In genomic region chr7:73770002-73770859, GRCh38 we compare ENCODE assay signal across 9 cellular contexts. TPM values are rescaled to one million over a fixed set of nuclear protein-coding genes. Genes with fewer than 3 reads are reported as not detected.
A peak's percentile ranks its signal among the peaks of the same experiment; 100 is the strongest.
DNase-seq lines count a peak whose midpoint lies in the region; ATAC-seq and TF ChIP-seq lines count a peak whose summit lies in the region.
"Had no signal": no experiment of that assay in that cellular context is flagged by ENCODE, and none has a peak within 500 bp of the region (broad histone marks: within the 10 kb centered on the region; RNA-seq: fewer than 3 reads in every experiment).

CLDN3 (minus strand) TSS chr7:73770270; CDS start chr7:73770049, 221 bp downstream.

- H3K4me3 Mint-ChIP-seq in WTC11 = peak within 1 kb of the TSS; percentile 79

- peaks cover 10% of the 10 kb centered on the region for H3K4me1 Mint-ChIP-seq in WTC11

- CTCF ChIA-PET in WTC11 (lab: Charles Lee) = interaction anchor here (0.6 to 3.4 kb wide), 9 partner anchors 30 to 257 kb away, joined by 3 to 22 read pairs (median 3); partner anchors contain the start of gene ABHD11

- H3K9me3 Mint-ChIP-seq in WTC11 = peaks cover 7% of the 10 kb centered on the region

- intact Hi-C loops in left ventricle myocardium superior (cut with micrococcal nuclease) (no loop called here), sciatic nerve (cut with DNase I) (no loop called here)

- H3K27me3 Mint-ChIP-seq in WTC11 (ENCODE audit: low read depth) = peaks cover 15% of the 10 kb centered on the region

- DNase-seq in DMS114 treated with DMSO at 0.1 percent for 48 hours (lab: John Stamatoyannopoulos, UW; ENCODE audit: unreplicated experiment) (peak; percentile 12), NCI-H1417 treated with DMSO at 0.1 percent for 48 hours (lab: John Stamatoyannopoulos, UW) (peak; percentile 77), WTC11 (ENCODE audit: low spot score) (peak; percentile 93), left ventricle myocardium superior (no peak), sciatic nerve (ENCODE audit: low spot score) (peak; percentile 49), H4 (ENCODE audit: low spot score) (no peak)

- TF ChIP-seq CTCF in WTC11 (IDR thresholded peaks at IDR 0.05) = no peak

- ATAC-seq in WTC11 (peak; percentile 89), left ventricle myocardium superior (peak; percentile 60), sciatic nerve (no peak), HG02938 (IDR thresholded peaks at IDR 0.05; ENCODE audit: unreplicated experiment) (no peak), HG03280 (IDR thresholded peaks at IDR 0.05; ENCODE audit: unreplicated experiment) (no peak)

- no peaks in the 10 kb centered on the region for H3K36me3 Mint-ChIP-seq in WTC11

- peak within 1 kb of the TSS; percentile 91 for H3K27ac Mint-ChIP-seq in WTC11

- POLR2A ChIA-PET in WTC11 (lab: Charles Lee) = interaction anchor here (0.6 to 2.6 kb wide), 8 partner anchors 8 to 403 kb away, joined by 3 to 25 read pairs (median 4); partner anchors contain the start of gene ABHD11

TF ChIP-seq in WTC11, 78 proteins besides CTCF, POLR2A, EP300 and RAD21 (continues in another document):
- TF ChIP-seq STAT6 (CRISPR knock-in tag; conservative IDR thresholded peaks at IDR 0.05; ENCODE audit: low read depth) = no peak
- peak; percentile 83 for TF ChIP-seq NFE2L1 (CRISPR knock-in tag; IDR thresholded peaks at IDR 0.05)
- no peak for TF ChIP-seq NFYB (CRISPR knock-in tag; conservative IDR thresholded peaks at IDR 0.05; ENCODE audit: low read depth)
- TF ChIP-seq SP1 (CRISPR knock-in tag; conservative IDR thresholded peaks at IDR 0.05) = peak; percentile 80
- peak; percentile 76 for TF ChIP-seq MYBL2 (CRISPR knock-in tag; IDR thresholded peaks at IDR 0.05)
- TF ChIP-seq SMAD3 (CRISPR knock-in tag; IDR thresholded peaks at IDR 0.05; ENCODE audit: borderline replicate concordance) = 0 out of 2 replicates have a peak, but pooled peaks have one; percentile 30
- no peak for TF ChIP-seq ZNF425 (CRISPR knock-in tag; conservative IDR thresholded peaks at IDR 0.05)
- no peak for TF ChIP-seq ATF2 (CRISPR knock-in tag; IDR thresholded peaks at IDR 0.05; ENCODE audit: borderline replicate concordance, low read depth)
- peak; percentile 15; the same call in 1 of the 2 replicates for TF ChIP-seq CREB1 (CRISPR knock-in tag; IDR thresholded peaks at IDR 0.05)
- TF ChIP-seq ZNF281 (CRISPR knock-in tag; IDR thresholded peaks at IDR 0.05) = no peak
- TF ChIP-seq ZMAT4 (CRISPR knock-in tag; IDR thresholded peaks at IDR 0.05) = no peak
- no peak for TF ChIP-seq ELF4 (CRISPR knock-in tag; IDR thresholded peaks at IDR 0.05; ENCODE audit: low read depth)
- peak; percentile 95; the same call in 1 of the 2 replicates for TF ChIP-seq ETV6 (CRISPR knock-in tag; IDR thresholded peaks at IDR 0.05)
- TF ChIP-seq ESRRA (CRISPR knock-in tag; IDR thresholded peaks at IDR 0.05; ENCODE audit: borderline replicate concordance) = peak; percentile 59; the same call in 1 of the 2 replicates
- TF ChIP-seq MXD4 (CRISPR knock-in tag; IDR thresholded peaks at IDR 0.05; ENCODE audit: borderline replicate concordance) = no peak
- TF ChIP-seq, protein P1, sequence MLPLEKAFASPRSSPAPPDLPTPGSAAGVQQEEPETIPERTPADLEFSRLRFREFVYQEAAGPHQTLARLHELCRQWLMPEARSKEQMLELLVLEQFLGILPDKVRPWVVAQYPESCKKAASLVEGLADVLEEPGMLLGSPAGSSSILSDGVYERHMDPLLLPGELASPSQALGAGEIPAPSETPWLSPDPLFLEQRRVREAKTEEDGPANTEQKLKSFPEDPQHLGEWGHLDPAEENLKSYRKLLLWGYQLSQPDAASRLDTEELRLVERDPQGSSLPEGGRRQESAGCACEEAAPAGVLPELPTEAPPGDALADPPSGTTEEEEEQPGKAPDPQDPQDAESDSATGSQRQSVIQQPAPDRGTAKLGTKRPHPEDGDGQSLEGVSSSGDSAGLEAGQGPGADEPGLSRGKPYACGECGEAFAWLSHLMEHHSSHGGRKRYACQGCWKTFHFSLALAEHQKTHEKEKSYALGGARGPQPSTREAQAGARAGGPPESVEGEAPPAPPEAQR (CRISPR knock-in tag; IDR thresholded peaks at IDR 0.05) = no peak

RNA-seq across cellular contexts. Expression of gene CLDN3, which starts in this region (rescaled TPM):
- total RNA-seq in WTC11 (2021) = 20.7 to 35.1 TPM (median 34.8 TPM) in 3 replicates
- not detected for total RNA-seq in left ventricle myocardium superior
- not detected for total RNA-seq in sciatic nerve
- not detected in 2 replicates for total RNA-seq in H4 (2014; rRNA removed; shearing (Covaris generic))
- total RNA-seq: subcutaneous adipose tissue had no signal

Comparison
In these comparisons a context has a peak if more than half of its experiments do, and no peak if none do; other contexts are left out.
1. RNA of gene CLDN3 (total RNA-seq): 20.7 to 35.1 TPM in WTC11; not detected in left ventricle myocardium superior (single experiment), not detected in sciatic nerve (single experiment) and not detected in H4; every median in the first group is over 10 times any median in the second.
2. Peak in ATAC-seq in left ventricle myocardium superior; RNA of the gene not detected or under 1 TPM.
3. Peak in DNase-seq in sciatic nerve; RNA of the gene not detected or under 1 TPM.
4. DNase-seq: peak in DMS114 treated with DMSO at 0.1 percent for 48 hours (single experiment), NCI-H1417 treated with DMSO at 0.1 percent for 48 hours (single experiment) and WTC11 (single experiment); none in left ventricle myocardium superior (single experiment) and H4 (single experiment).